ENCODE assay signal across 2 cellular contexts in genomic region chr3:161964856-161965255, GRCh38.
TF ChIP-seq lines count a peak whose summit lies in the region.

No MANE protein-coding gene starts in this region.

TF ChIP-seq in HepG2, 621 proteins besides CTCF, POLR2A, EP300 and RAD21:
- TF ChIP-seq ZHX1 (CRISPR knock-in tag; IDR thresholded peaks at IDR 0.05; ENCODE audit: low read depth), result no peak
- no peak for TF ChIP-seq HNF4A (CRISPR knock-in tag; IDR thresholded peaks at IDR 0.05)
- peak; percentile 97 to 99 for TF ChIP-seq MAFK (conservative IDR thresholded peaks at IDR 0.05 in 1 of 2, IDR thresholded peaks at IDR 0.05 in 1 of 2; ENCODE audit: low read length in 2 of 2)
- TF ChIP-seq MAFF (IDR thresholded peaks at IDR 0.05; ENCODE audit: low read depth, low read length), result peak; percentile 97
- TF ChIP-seq ZNF598 (CRISPR knock-in tag; IDR thresholded peaks at IDR 0.05; ENCODE audit: borderline replicate concordance), result no peak
- TF ChIP-seq SUZ12 (IDR thresholded peaks at IDR 0.05; ENCODE audit: low read depth, low read length), result no peak
- TF ChIP-seq YEATS2 (CRISPR knock-in tag; IDR thresholded peaks at IDR 0.05; ENCODE audit: borderline replicate concordance), result no peak

TF ChIP-seq in H1, 55 proteins besides CTCF, POLR2A, EP300 and RAD21:
- TF ChIP-seq CREB1 (IDR thresholded peaks at IDR 0.05) (no peak), SIRT6 (IDR thresholded peaks at IDR 0.05; ENCODE audit: low read length) (no peak), SP4 (IDR thresholded peaks at IDR 0.05; ENCODE audit: low read length) (no peak), HDAC6 (IDR thresholded peaks at IDR 0.05; ENCODE audit: low read depth, low read length) (no peak), JUND (IDR thresholded peaks at IDR 0.05; ENCODE audit: low read length) (no peak), SIX5 (IDR thresholded peaks at IDR 0.05; ENCODE audit: low read depth, low read length) (no peak), BACH1 (IDR thresholded peaks at IDR 0.05; ENCODE audit: low read length) (no peak), MAFK (IDR thresholded peaks at IDR 0.05; ENCODE audit: low read depth, low read length) (peak; percentile 87), KDM5A (IDR thresholded peaks at IDR 0.05; ENCODE audit: low read length) (no peak)
